Comparison of ENCODE assay signal across 8 cellular contexts in genomic region chr9:112380771-112381181, GRCh38. TPM values are rescaled to one million over a fixed set of nuclear protein-coding genes. Genes with fewer than 3 reads are reported as not detected.
DNase-seq lines count a peak whose midpoint lies in the region; TF ChIP-seq lines count a peak whose summit lies in the region.

No MANE protein-coding gene starts in this region.

- no peaks in the 10 kb centered on the region for H3K9me2 ChIP-seq in OCI-LY1 (ENCODE audit: low read depth, low read length)

- H3F3A ChIP-seq in OCI-LY1 (ENCODE audit: insufficient read depth, low read length), result no peaks in the 10 kb centered on the region

- H3K4me3 ChIP-seq in OCI-LY1 (ENCODE audit: low read depth, low read length, poor library complexity, severe bottlenecking), result peak overlapping the region; percentile 85
- H3K4me3 ChIP-seq in mononuclear cell (ENCODE audit: low read length), result peak overlapping the region; percentile 95

- peak; percentile 43 for DNase-seq in NCI-H2171 treated with DMSO at 0.1 percent for 48 hours (lab: John Stamatoyannopoulos, UW)
- no peak for DNase-seq in NCI-H2171 (lab: John Stamatoyannopoulos, UW)
- no peak for DNase-seq in NCI-H1930 (lab: John Stamatoyannopoulos, UW)
- DNase-seq in NCI-H774 (lab: John Stamatoyannopoulos, UW), result no peak
- DNase-seq in GOT3 (lab: John Stamatoyannopoulos, UW), result no peak

- H3K4me1 ChIP-seq in OCI-LY1 (ENCODE audit: insufficient read depth, low read length, severe bottlenecking) (peaks cover 68% of the 10 kb centered on the region), mononuclear cell (ENCODE audit: insufficient read depth, low read length) (peaks cover 57% of the 10 kb centered on the region)

- peaks cover 4% of the 10 kb centered on the region; the same call in 1 of the 2 replicates for H3K79me2 ChIP-seq in OCI-LY1 (ENCODE audit: insufficient read depth, low read length)

- H3K27me3 ChIP-seq in OCI-LY1 (ENCODE audit: insufficient read depth, low read length) (no peaks in the 10 kb centered on the region), mononuclear cell (ENCODE audit: insufficient read depth, low read length) (no peaks in the 10 kb centered on the region)

- H3K27ac ChIP-seq in OCI-LY1 (ENCODE audit: low read depth, low read length, poor library complexity, severe bottlenecking) (peak overlapping the region; percentile 63), cingulate gyrus (ENCODE audit: low read depth, low read length) (peak overlapping the region; percentile 96)

- H3K9me3 ChIP-seq in OCI-LY1 (ENCODE audit: low read length) (no peaks in the 10 kb centered on the region), mononuclear cell (ENCODE audit: low read depth, low read length) (no peaks in the 10 kb centered on the region)

- H3K36me3 ChIP-seq in OCI-LY1 (ENCODE audit: insufficient read depth, low read length), result no peaks in the 10 kb centered on the region

- peak overlapping the region; percentile 81 for H3K9ac ChIP-seq in OCI-LY1 (ENCODE audit: low read length)

- peak overlapping the region; percentile 84 for H3K4me2 ChIP-seq in OCI-LY1 (ENCODE audit: low read length)

- TF ChIP-seq CTCF in OCI-LY1 (IDR thresholded peaks at IDR 0.05; ENCODE audit: low read length), result no peak

- H4K20me1 ChIP-seq in OCI-LY1 (ENCODE audit: insufficient read depth, low read length), result no peaks in the 10 kb centered on the region

- no peak overlapping the region for H2AFZ ChIP-seq in OCI-LY1 (ENCODE audit: low read length)

RNA-seq across cellular contexts. Expression of gene HSDL2, which starts 0.9 kb away (rescaled TPM):
- 11.8 TPM for total RNA-seq in mononuclear cell

RNA-seq across cellular contexts. Expression of gene PTBP3, which starts 47.4 kb away (rescaled TPM):
- total RNA-seq in mononuclear cell, result 89.3 TPM
